In genomic region chr1:117576236-117576635, GRCh38 we compare ENCODE assay signal across 12 cellular contexts. TPM values are rescaled to one million over a fixed set of nuclear protein-coding genes. Genes with fewer than 3 reads are reported as not detected.
A peak's percentile ranks its signal among the peaks of the same experiment; 100 is the strongest.
DNase-seq lines count a peak whose midpoint lies in the region; ATAC-seq and TF ChIP-seq lines count a peak whose summit lies in the region.
"Had no signal": no experiment of that assay in that cellular context is flagged by ENCODE, and none has a peak within 500 bp of the region (broad histone marks: within the 10 kb centered on the region; RNA-seq: fewer than 3 reads in every experiment).

No MANE protein-coding gene starts in this region.

- H3K14ac ChIP-seq in H9 (ENCODE audit: insufficient read depth, low read length) = no peak overlapping the region; the same call in 1 of the 2 replicates

- WGBS in H9 (ENCODE audit: extremely low coverage, insufficient read length, low lambda C conversion rate) = no CpG with 5 or more reads among the region's 3 CpGs
- 92 to 97% (median 96%) methylated on average over 3 of the region's 3 CpGs for WGBS in spleen, 5 donors

- no peak overlapping the region for H2AFZ ChIP-seq in H9 (ENCODE audit: low read length)

- intact Hi-C loops in spleen (cut with DNase I; ENCODE audit: low total_unique reads) = no loop called here

- H3K4me3 Mint-ChIP-seq in H9 = no peak overlapping the region

- H3K4me3 ChIP-seq in spleen (no peak overlapping the region), brain microvascular endothelial cell (ENCODE audit: low read depth, low read length) (no peak overlapping the region)
- H3K4me3 ChIP-seq: GM12878, HAP-1 had no signal

- no peak overlapping the region for H2BK20ac ChIP-seq in H9 (ENCODE audit: low read depth, low read length, poor library complexity, severe bottlenecking)

- H3K79me2 ChIP-seq in H9 (ENCODE audit: insufficient read depth, low read length) = no peaks in the 10 kb centered on the region

- DNase-seq in activated CD8-positive, alpha-beta memory T cell treated with anti-CD3 and anti-CD28 coated beads, Interleukin-2, amount 50 U/mL, for 48 hours = peak; percentile 23
- DNase-seq in activated CD8-positive, alpha-beta memory T cell treated with anti-CD3 and anti-CD28 coated beads for 24 hours = no peak
- DNase-seq in H9 = peak; percentile 9
- DNase-seq in islet precursor cell = peak; percentile 32
- DNase-seq in spleen = peak; percentile 54
- DNase-seq in NCI-H2171 (lab: John Stamatoyannopoulos, UW) = no peak
- no peak for DNase-seq in brain microvascular endothelial cell
- DNase-seq: GOT3 had no signal

- no peak overlapping the region for H2BK12ac ChIP-seq in H9 (ENCODE audit: insufficient read length, low read depth, low read length)

- no peaks in the 10 kb centered on the region for H4K20me1 ChIP-seq in H9 (ENCODE audit: control insufficient read depth, insufficient read depth, insufficient read length)

- no peaks in the 10 kb centered on the region for H3K79me1 ChIP-seq in H9 (ENCODE audit: insufficient read depth, low read depth, low read length, poor library complexity, severe bottlenecking)

- H3K9ac ChIP-seq in H9 (ENCODE audit: extremely low read depth, insufficient read length, low read length) = no peak overlapping the region

- H3K4me2 ChIP-seq in H9 (ENCODE audit: insufficient read depth, insufficient read length, low read length) = no peak overlapping the region

- no peak overlapping the region for H3K23ac ChIP-seq in H9 (ENCODE audit: insufficient read length, low read depth, low read length)

- H3K9me3 ChIP-seq in H9 (ENCODE audit: control insufficient read depth, low read depth, low read length) (no peaks in the 10 kb centered on the region), spleen (no peaks in the 10 kb centered on the region)
- H3K9me3 ChIP-seq: HAP-1 had no signal

- no peak overlapping the region for H2AK5ac ChIP-seq in H9 (ENCODE audit: insufficient read length, low read length)

- no peak overlapping the region for H3T11ph ChIP-seq in H9 (ENCODE audit: low read length)

- H3K27me3 Mint-ChIP-seq in H9 (ENCODE audit: low read depth) = no peaks in the 10 kb centered on the region; the same call in 1 of the 2 replicates

- no peak for ATAC-seq in GM18517 (IDR thresholded peaks at IDR 0.05; ENCODE audit: unreplicated experiment)
- ATAC-seq: GM12878 had no signal

- H4K5ac ChIP-seq in H9 (ENCODE audit: insufficient read length, low read depth, low read length) = no peak overlapping the region

- no peak overlapping the region for H3K27ac Mint-ChIP-seq in H9

- H4K8ac ChIP-seq in H9 (replicated peaks; ENCODE audit: insufficient read length, low read depth, low read length) = no peak overlapping the region

- H3K9me3 Mint-ChIP-seq in H9 = no peaks in the 10 kb centered on the region

- no peak overlapping the region for H3K4ac ChIP-seq in H9 (ENCODE audit: low read depth, low read length)

- H2BK15ac ChIP-seq in H9 (ENCODE audit: low read depth, low read length) = no peak overlapping the region

- H3K36me3 ChIP-seq in spleen (no peaks in the 10 kb centered on the region), brain microvascular endothelial cell (replicated peaks) (no peaks in the 10 kb centered on the region)
- H3K36me3 ChIP-seq: HAP-1 had no signal

- in situ Hi-C loops in brain microvascular endothelial cell (cut with HindIII; ENCODE audit: low pct_ligation_motif_present, low sequenced_read_pairs) = no loop called here

- H2BK120ac ChIP-seq in H9 (ENCODE audit: low read depth, low read length, poor library complexity, severe bottlenecking) = no peak overlapping the region

- H3K27me3 ChIP-seq in H9 (ENCODE audit: insufficient read depth, low read length) = no peaks in the 10 kb centered on the region
- H3K27me3 ChIP-seq in spleen (replicated peaks in 1 of 7) = no peaks in the 10 kb centered on the region
- H3K27me3 ChIP-seq in brain microvascular endothelial cell (replicated peaks) = no peaks in the 10 kb centered on the region

- H3K18ac ChIP-seq in H9 (ENCODE audit: insufficient read length, low read depth, low read length) = no peak overlapping the region

- H3K27ac ChIP-seq in H9 (ENCODE audit: insufficient read length, low read depth, low read length) (no peak overlapping the region), spleen (no peak overlapping the region), brain microvascular endothelial cell (no peak overlapping the region)
- H3K27ac ChIP-seq: 22Rv1 had no signal

- H3K4me1 ChIP-seq in H9 (ENCODE audit: insufficient read depth, low read length) = no peaks in the 10 kb centered on the region; the same call in 1 of the 2 replicates
- peaks cover 0 to 17% (median 16%) of the 10 kb centered on the region in 6 donors for H3K4me1 ChIP-seq in spleen
- H3K4me1 ChIP-seq: HAP-1 had no signal

- H3K56ac ChIP-seq in H9 (ENCODE audit: insufficient read length, low read depth, low read length) = no peak overlapping the region

- TF ChIP-seq CTCF in H9 (conservative IDR thresholded peaks at IDR 0.05) = no peak
- TF ChIP-seq CTCF in spleen (IDR thresholded peaks at IDR 0.05 in 8 of 11, conservative IDR thresholded peaks at IDR 0.05 in 3 of 11) = no peak
- TF ChIP-seq CTCF in brain microvascular endothelial cell (IDR thresholded peaks at IDR 0.05; ENCODE audit: low read depth, low read length, missing control alignments) = no peak

- H3K36me3 Mint-ChIP-seq in H9 (ENCODE audit: insufficient read depth in 1 of 3, low read depth in 3 of 3) = no peaks in the 10 kb centered on the region; a peak in 1 of 7 replicates

- H3K4me1 Mint-ChIP-seq in H9 = peaks cover 9 to 13% of the 10 kb centered on the region in 2 experiments

- H2BK5ac ChIP-seq in H9 (ENCODE audit: insufficient read length, low read length) = no peak overlapping the region

- no peaks in the 10 kb centered on the region for H3K23me2 ChIP-seq in H9 (ENCODE audit: insufficient read length, low read depth, low read length, poor library complexity, severe bottlenecking)

- no peak overlapping the region for H4K91ac ChIP-seq in H9 (ENCODE audit: insufficient read length, low read depth, low read length)

- TF ChIP-seq POLR2A in spleen (IDR thresholded peaks at IDR 0.05) = no peak

RNA-seq across cellular contexts. Expression of gene TENT5C, which starts 29.6 kb away (rescaled TPM):
- 0.18 and 0.37 TPM in 2 replicates for total RNA-seq in H9 (2021)
- 100 to 1,000 TPM in 1 of 7 donors, 10 to 100 TPM in 6; 32.0 to 181 (median 39.5) TPM for total RNA-seq in spleen
- polyA plus RNA-seq in spleen = 1 to 10 TPM; 5.6 to 8.1 (median 6.3) TPM

Comparison
In these comparisons a context has a peak if more than half of its experiments do, and no peak if none do; other contexts are left out.
1. DNase-seq: peak in activated CD8-positive, alpha-beta memory T cell treated with anti-CD3 and anti-CD28 coated beads, Interleukin-2, amount 50 U/mL, for 48 hours (single experiment), H9 (single experiment), islet precursor cell (single experiment) and spleen (single experiment); none in activated CD8-positive, alpha-beta memory T cell treated with anti-CD3 and anti-CD28 coated beads for 24 hours (single experiment), NCI-H2171 (single experiment) and brain microvascular endothelial cell (single experiment).
2. RNA of gene TENT5C, which starts 29.6 kb away (total RNA-seq): 32.0 to 181 TPM in spleen; 0.18 to 0.37 TPM in H9; every median in the first group is over 10 times any median in the second.